Comparison of ENCODE assay signal across 16 cellular contexts in genomic region chr9:2613730-2614271, GRCh38. TPM values are rescaled to one million over a fixed set of nuclear protein-coding genes. Genes with fewer than 3 reads are reported as not detected.
A peak's percentile ranks its signal among the peaks of the same experiment; 100 is the strongest.
DNase-seq lines count a peak whose midpoint lies in the region; ATAC-seq and TF ChIP-seq lines count a peak whose summit lies in the region.
"Had no signal": no experiment of that assay in that cellular context is flagged by ENCODE, and none has a peak within 500 bp of the region (broad histone marks: within the 10 kb centered on the region; RNA-seq: fewer than 3 reads in every experiment).

No MANE protein-coding gene starts in this region.

- H4K8ac ChIP-seq in mesendoderm (ENCODE audit: low read depth, low read length): no peak overlapping the region

- H2BK120ac ChIP-seq in mesendoderm (ENCODE audit: low read depth, low read length): no peak overlapping the region

- H3K4me3 ChIP-seq in H7 (ENCODE audit: insufficient read depth, low read depth, low read length): no peak overlapping the region
- no peak overlapping the region for H3K4me3 ChIP-seq in epithelial cell of esophagus (ENCODE audit: low read length)
- H3K4me3 ChIP-seq in mesendoderm (ENCODE audit: low read length): no peak overlapping the region
- no peak overlapping the region for H3K4me3 ChIP-seq in ascending aorta
- H3K4me3 ChIP-seq: SK-N-MC had no signal

- WGBS in mesendoderm (ENCODE audit: extremely low coverage, insufficient coverage, low lambda C conversion rate): no CpG with 5 or more reads among the region's 3 CpGs

- H3K56ac ChIP-seq in mesendoderm (ENCODE audit: low read length): no peak overlapping the region

- H3K4me1 ChIP-seq in mesendoderm (ENCODE audit: control insufficient read depth, low read depth, low read length) (no peaks in the 10 kb centered on the region), ascending aorta (no peaks in the 10 kb centered on the region)

- no peak overlapping the region for H4K5ac ChIP-seq in mesendoderm (ENCODE audit: low read length)

- no peak overlapping the region for H2BK5ac ChIP-seq in mesendoderm (ENCODE audit: low read length)

- no peak for ATAC-seq in GM18498 (IDR thresholded peaks at IDR 0.05; ENCODE audit: unreplicated experiment)

- DNase-seq in H7 (peak; percentile 39), NCI-H2081 treated with DMSO at 0.1 percent for 48 hours (lab: John Stamatoyannopoulos, UW) (peak; percentile 72), epithelial cell of esophagus (ENCODE audit: low read depth) (peak; percentile 16), mesendoderm (peak; percentile 74), ascending aorta (ENCODE audit: low spot score in 2 of 2) (no peak), NCI-H526 (lab: John Stamatoyannopoulos, UW) (no peak)
- DNase-seq in activated CD8-positive, alpha-beta memory T cell treated with anti-CD3 and anti-CD28 coated beads, Interleukin-2, amount 50 U/mL, for 4 hours: no peak
- DNase-seq: activated gamma-delta T cell, DMS153, GOT3, KBM-7, NCI-H187 treated with DMSO at 0.1 percent for 48 hours, occipital lobe, OCI-M1 had no signal

- H3K27ac ChIP-seq in mesendoderm (ENCODE audit: low read depth, low read length) (no peak overlapping the region), ascending aorta (no peak overlapping the region)
- H3K27ac ChIP-seq: SK-N-MC had no signal

- TF ChIP-seq CTCF in epithelial cell of esophagus (IDR thresholded peaks at IDR 0.05; ENCODE audit: insufficient read depth, low read depth, low read length, missing control alignments) (no peak), ascending aorta (IDR thresholded peaks at IDR 0.05) (no peak)

- no peak overlapping the region for H2BK15ac ChIP-seq in mesendoderm (replicated peaks; ENCODE audit: low read depth)

- no peak overlapping the region for H3K9ac ChIP-seq in mesendoderm (ENCODE audit: low read length)

- H3K23ac ChIP-seq in mesendoderm (ENCODE audit: low read length): no peak overlapping the region

- no peak overlapping the region for H2AK5ac ChIP-seq in mesendoderm (ENCODE audit: low read length)

- H3K4me2 ChIP-seq in mesendoderm (ENCODE audit: low read length): no peak overlapping the region

- no peak overlapping the region for H3K18ac ChIP-seq in mesendoderm (ENCODE audit: low read length)

- H3K79me2 ChIP-seq in mesendoderm (ENCODE audit: control insufficient read depth, insufficient read depth, low read length): peaks cover 5% of the 10 kb centered on the region

- no peaks in the 10 kb centered on the region; the same call in 1 of the 2 replicates for H3K27me3 ChIP-seq in H7 (ENCODE audit: control insufficient read depth, insufficient read depth, low read length)
- no peaks in the 10 kb centered on the region for H3K27me3 ChIP-seq in mesendoderm (ENCODE audit: insufficient read depth, low read length, poor library complexity)
- no peaks in the 10 kb centered on the region for H3K27me3 ChIP-seq in ascending aorta

- H3K79me1 ChIP-seq in mesendoderm (ENCODE audit: low read length): peaks cover 2% of the 10 kb centered on the region

- H3K36me3 ChIP-seq in H7 (replicated peaks; ENCODE audit: control insufficient read depth, insufficient read depth, low read length) (no peaks in the 10 kb centered on the region), mesendoderm (ENCODE audit: control insufficient read depth, insufficient read depth, low read length) (no peaks in the 10 kb centered on the region), ascending aorta (no peaks in the 10 kb centered on the region)

- no peak overlapping the region for H3K4ac ChIP-seq in mesendoderm (ENCODE audit: low read depth, low read length)

- intact Hi-C loops in ascending aorta (cut with DNase I): no loop called here

- no peaks in the 10 kb centered on the region for H3K9me3 ChIP-seq in ascending aorta

RNA-seq across cellular contexts. Expression of gene VLDLR, which starts 7.8 kb away (rescaled TPM):
- total RNA-seq in H7 (2014; rRNA removed; shearing (Covaris generic)): 13.5 and 21.7 TPM in 2 replicates
- polyA plus RNA-seq in mesendoderm (2013, experiment 1 of 2): 16.6 TPM
- polyA plus RNA-seq in mesendoderm (2013, experiment 2 of 2): 17.2 TPM
- 4.9 TPM for total RNA-seq in ascending aorta

Comparison
In these comparisons a context has a peak if more than half of its experiments do, and no peak if none do; other contexts are left out.
1. DNase-seq: peak in H7 (single experiment), NCI-H2081 treated with DMSO at 0.1 percent for 48 hours (single experiment), epithelial cell of esophagus (single experiment) and mesendoderm (single experiment); none in activated CD8-positive, alpha-beta memory T cell treated with anti-CD3 and anti-CD28 coated beads, Interleukin-2, amount 50 U/mL, for 4 hours (single experiment), ascending aorta (0 of 2) and NCI-H526 (0 of 2).